ENCODE assay signal across 9 cellular contexts in genomic region chr1:15410884-15411245, GRCh38. TPM values are rescaled to one million over a fixed set of nuclear protein-coding genes. Genes with fewer than 3 reads are reported as not detected.
DNase-seq lines count a peak whose midpoint lies in the region; ATAC-seq, FAIRE-seq and TF ChIP-seq lines count a peak whose summit lies in the region.
"Had no signal": no experiment of that assay in that cellular context is flagged by ENCODE, and none has a peak within 500 bp of the region (broad histone marks: within the 10 kb centered on the region; RNA-seq: fewer than 3 reads in every experiment).

No MANE protein-coding gene starts in this region.

- intact Hi-C loops in kidney (cut with DNase I), result no loop called here

- H3K36me3 Mint-ChIP-seq in T-helper 2 cell treated with Interferon-gamma antibody and Interleukin-4, amounts not matched to agents 5 μg/mL and 100 μg/mL, for 36 hours (ENCODE audit: low read depth), result peaks cover 37% of the 10 kb centered on the region
- peaks cover 33% of the 10 kb centered on the region for H3K36me3 Mint-ChIP-seq in activated T-helper 17 cell treated with anti-CD3 and anti-CD28 coated beads, Interleukin-2, amount 50 U/mL, for 72 hours (ENCODE audit: low read depth)

- peaks cover 44% of the 10 kb centered on the region for H3K4me1 Mint-ChIP-seq in T-helper 2 cell treated with Interferon-gamma antibody and Interleukin-4, amounts not matched to agents 5 μg/mL and 100 μg/mL, for 36 hours (ENCODE audit: low read depth)
- H3K4me1 Mint-ChIP-seq in activated T-helper 17 cell treated with anti-CD3 and anti-CD28 coated beads, Interleukin-2, amount 50 U/mL, for 72 hours, result peaks cover 23% of the 10 kb centered on the region

- H3K27ac Mint-ChIP-seq in T-helper 2 cell treated with Interferon-gamma antibody and Interleukin-4, amounts not matched to agents 5 μg/mL and 100 μg/mL, for 36 hours, result peak overlapping the region; percentile 93
- H3K27ac Mint-ChIP-seq in activated T-helper 17 cell treated with anti-CD3 and anti-CD28 coated beads, Interleukin-2, amount 50 U/mL, for 72 hours, result peak overlapping the region; percentile 89

- H3K4me3 Mint-ChIP-seq in T-helper 2 cell treated with Interferon-gamma antibody and Interleukin-4, amounts not matched to agents 5 μg/mL and 100 μg/mL, for 36 hours, result peak overlapping the region; percentile 95
- H3K4me3 Mint-ChIP-seq in activated T-helper 17 cell treated with anti-CD3 and anti-CD28 coated beads, Interleukin-2, amount 50 U/mL, for 72 hours, result peak overlapping the region; percentile 95

- H3K4me3 ChIP-seq in kidney (ENCODE audit: low read length in 2 of 2) (peak overlapping the region; percentile 71 to 73), stomach smooth muscle (ENCODE audit: low read length in 2 of 2) (peak overlapping the region; percentile 84 to 85)

- peaks cover 0 to 9% of the 10 kb centered on the region in 2 donors for H3K4me1 ChIP-seq in kidney (ENCODE audit: control insufficient read depth in 1 of 2, insufficient read depth in 1 of 2, low read depth in 1 of 2, low read length in 2 of 2)
- peaks cover 59% of the 10 kb centered on the region for H3K4me1 ChIP-seq in stomach smooth muscle (ENCODE audit: control insufficient read depth, insufficient read depth, low read length)

- H3K27ac ChIP-seq in kidney (ENCODE audit: low read depth in 2 of 2, low read length in 2 of 2), result no peak overlapping the region
- peak overlapping the region; percentile 24 for H3K27ac ChIP-seq in stomach smooth muscle (ENCODE audit: low read length)

- H3K27me3 ChIP-seq in stomach smooth muscle (ENCODE audit: control insufficient read depth in 1 of 2, insufficient read depth in 2 of 2, low read length in 2 of 2), result no peaks in the 10 kb centered on the region

- DNase-seq in T-helper 2 cell treated with Interferon-gamma antibody and Interleukin-4, amounts not matched to agents 5 μg/mL and 100 μg/mL, for 36 hours (ENCODE audit: low spot score), result no peak
- DNase-seq in T-helper 2 cell (no peak), kidney (peak; percentile 79), SKM-1 treated with dmso at 0.1 percent for 144 hours (lab: John Stamatoyannopoulos, UW; ENCODE audit: unreplicated experiment) (no peak), NCI-H82 treated with DMSO at 0.1 percent for 48 hours (lab: John Stamatoyannopoulos, UW; ENCODE audit: unreplicated experiment) (no peak), Kasumi-1 (lab: John Stamatoyannopoulos, UW) (no peak)

- H3K27me3 Mint-ChIP-seq in T-helper 2 cell treated with Interferon-gamma antibody and Interleukin-4, amounts not matched to agents 5 μg/mL and 100 μg/mL, for 36 hours (ENCODE audit: low read depth), result peaks cover 29% of the 10 kb centered on the region
- no peaks in the 10 kb centered on the region for H3K27me3 Mint-ChIP-seq in activated T-helper 17 cell treated with anti-CD3 and anti-CD28 coated beads, Interleukin-2, amount 50 U/mL, for 72 hours

- ATAC-seq in activated T-helper 17 cell treated with anti-CD3 and anti-CD28 coated beads, Interleukin-2, amount 50 U/mL, for 72 hours (replicated peaks), result no peak

- peak overlapping the region; percentile 35 to 60 for H3K9ac ChIP-seq in kidney (ENCODE audit: low read length in 2 of 2)
- peak overlapping the region; percentile 66 to 71 for H3K9ac ChIP-seq in stomach smooth muscle (ENCODE audit: low read length in 2 of 2)

- no peaks in the 10 kb centered on the region for H3K9me3 Mint-ChIP-seq in T-helper 2 cell treated with Interferon-gamma antibody and Interleukin-4, amounts not matched to agents 5 μg/mL and 100 μg/mL, for 36 hours
- no peaks in the 10 kb centered on the region for H3K9me3 Mint-ChIP-seq in activated T-helper 17 cell treated with anti-CD3 and anti-CD28 coated beads, Interleukin-2, amount 50 U/mL, for 72 hours

- H3K36me3 ChIP-seq in kidney (ENCODE audit: control insufficient read depth in 1 of 2, insufficient read depth in 2 of 2, low read length in 2 of 2) (no peaks in the 10 kb centered on the region), stomach smooth muscle (ENCODE audit: control insufficient read depth in 2 of 2, insufficient read depth in 2 of 2, low read length in 2 of 2) (peaks cover 0 to 2% of the 10 kb centered on the region in 2 donors)

- H3K9me3 ChIP-seq in kidney (ENCODE audit: control insufficient read depth in 1 of 2, low read length in 2 of 2), result no peaks in the 10 kb centered on the region
- H3K9me3 ChIP-seq in stomach smooth muscle (ENCODE audit: control insufficient read depth in 2 of 2, low read length in 2 of 2), result no peaks in the 10 kb centered on the region

- no peak for FAIRE-seq in kidney (lab: Jason Lieb, UNC)
- FAIRE-seq: islet of Langerhans had no signal

- no peak for TF ChIP-seq CTCF in kidney (IDR thresholded peaks at IDR 0.05; ENCODE audit: borderline replicate concordance, extremely low read depth, insufficient read depth)

RNA-seq across cellular contexts. Expression of gene EFHD2, which starts 1.2 kb away (rescaled TPM):
- 10 to 100 TPM; 44.6 to 90.4 TPM for total RNA-seq in activated T-helper 17 cell treated with anti-CD3 and anti-CD28 coated beads, Interleukin-2, amount 50 U/mL, for 72 hours
- 37.5 TPM for total RNA-seq in kidney
- 20.2 TPM for polyA plus RNA-seq in kidney (ENCODE audit: insufficient read depth, low read depth, low replicate concordance)

RNA-seq across cellular contexts. Expression of gene CTRC, which starts 27.4 kb away (rescaled TPM):
- total RNA-seq in activated T-helper 17 cell treated with anti-CD3 and anti-CD28 coated beads, Interleukin-2, amount 50 U/mL, for 72 hours, result not detected
- 0.44 TPM for total RNA-seq in kidney
- not detected for polyA plus RNA-seq in kidney (ENCODE audit: insufficient read depth, low read depth, low replicate concordance)

RNA-seq across cellular contexts. Expression of gene CELA2A, which starts 45.7 kb away (rescaled TPM):
- not detected for total RNA-seq in activated T-helper 17 cell treated with anti-CD3 and anti-CD28 coated beads, Interleukin-2, amount 50 U/mL, for 72 hours
- total RNA-seq in kidney, result not detected
- not detected for polyA plus RNA-seq in kidney (ENCODE audit: insufficient read depth, low read depth, low replicate concordance)
